Comparison of ENCODE assay signal across 11 cellular contexts in the genomic region with DNA sequence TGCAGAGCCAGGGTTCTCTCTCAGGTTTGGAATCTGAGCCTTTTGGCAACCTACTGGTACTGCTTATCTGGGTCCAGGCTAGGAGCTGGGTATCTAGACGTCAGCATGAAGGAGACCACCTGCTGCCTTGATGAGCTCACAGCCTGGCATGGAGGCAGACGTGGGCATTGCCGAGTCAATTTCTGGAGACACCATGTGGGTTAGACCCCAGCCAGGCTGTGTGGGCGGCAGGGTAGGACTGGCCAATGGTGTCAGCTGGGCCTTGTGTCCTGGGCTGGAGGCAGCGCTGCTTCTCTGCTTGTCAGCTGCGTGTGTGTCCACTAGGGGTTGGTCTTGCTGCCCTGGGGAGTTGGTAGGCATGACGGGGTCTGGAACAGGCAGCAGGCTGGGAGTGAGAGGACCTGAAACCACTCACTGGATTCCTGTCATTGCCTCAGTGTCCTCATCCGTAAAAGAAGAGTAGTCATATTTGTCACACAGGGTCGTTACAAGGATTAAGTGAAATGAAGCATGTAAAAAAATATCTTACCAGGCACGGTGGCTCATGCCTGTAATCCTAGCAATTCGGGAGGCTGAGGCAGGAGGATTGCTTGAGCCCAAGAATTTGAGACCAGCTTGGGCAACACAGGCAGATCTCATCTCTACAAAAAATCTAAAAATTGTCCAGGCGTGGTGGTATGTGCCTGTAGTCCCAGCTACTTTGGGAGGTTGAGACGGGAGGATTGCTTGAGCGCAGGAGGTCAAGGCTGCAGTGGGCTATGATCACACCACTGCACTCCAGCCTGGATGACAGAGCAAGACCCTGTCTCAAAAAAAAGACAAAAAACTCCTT. TPM values are rescaled to one million over a fixed set of nuclear protein-coding genes. Genes with fewer than 3 reads are reported as not detected.
DNase-seq lines count a peak whose midpoint lies in the region; ATAC-seq, FAIRE-seq and TF ChIP-seq lines count a peak whose summit lies in the region.
"Had no signal": no experiment of that assay in that cellular context is flagged by ENCODE, and none has a peak within 500 bp of the region (broad histone marks: within the 10 kb centered on the region; RNA-seq: fewer than 3 reads in every experiment).

No MANE protein-coding gene starts in this region.

- TF ChIP-seq CTCF in PC-3 (conservative IDR thresholded peaks at IDR 0.05; ENCODE audit: low read depth, low read length) (no peak), GM10248 (IDR thresholded peaks at IDR 0.05; ENCODE audit: control extremely low read depth, extremely low read depth, low read depth, missing control alignments) (no peak)

- H4K12ac ChIP-seq in trophoblast cell (ENCODE audit: low read depth, low read length) = no peak overlapping the region

- peak overlapping the region in 6 of 11 experiments; percentile 86 to 95 (median 93); a peak in 9 of 22 replicates for H3K4me2 ChIP-seq in BLaER1 treated with 17β-estradiol and CSF1 and Interleukin-3, amounts not matched to agents 10 nM and 100 nM
- H3K4me2 ChIP-seq in PC-3 (ENCODE audit: low read length) (no peak overlapping the region), trophoblast cell (ENCODE audit: low read length) (no peak overlapping the region)
- H3K4me2 ChIP-seq: KMS-11 had no signal

- H3K79me2 ChIP-seq in PC-3 (ENCODE audit: low read length) (peaks cover 15% of the 10 kb centered on the region; the same call in 1 of the 2 replicates), trophoblast cell (ENCODE audit: control insufficient read depth, insufficient read depth, low read length, poor library complexity) (peaks cover 2% of the 10 kb centered on the region)

- no CpG with 5 or more reads among the region's 14 CpGs for WGBS in trophoblast cell (ENCODE audit: extremely low coverage, insufficient coverage, insufficient read length)

- no peaks in the 10 kb centered on the region for H3K36me3 ChIP-seq in BLaER1 treated with 17β-estradiol and CSF1 and Interleukin-3, amounts not matched to agents 10 nM and 100 nM
- H3K36me3 ChIP-seq in PC-3 (ENCODE audit: low read depth, low read length) = no peaks in the 10 kb centered on the region
- peaks cover 0 to 2% of the 10 kb centered on the region in 2 experiments for H3K36me3 ChIP-seq in trophoblast cell (ENCODE audit: control insufficient read depth in 1 of 2, insufficient read depth in 2 of 2, low read length in 2 of 2)

- CTCF ChIA-PET in PC-3 (lab: Charles Lee) = no interaction called here
- CTCF ChIA-PET in GM10248 (lab: Yijun Ruan, JAX) = interaction anchor here (1.4 to 3.3 kb wide), 2 partner anchors 12 to 156 kb away, joined by 3 to 21 read pairs; no protein-coding TSS in a partner anchor

- no peak for ATAC-seq in PC-3
- ATAC-seq in GM19463 (IDR thresholded peaks at IDR 0.05; ENCODE audit: unreplicated experiment) = no peak

- no peaks in the 10 kb centered on the region for H3K27me3 ChIP-seq in BLaER1 treated with 17β-estradiol and CSF1 and Interleukin-3, amounts not matched to agents 10 nM and 100 nM
- no peaks in the 10 kb centered on the region for H3K27me3 ChIP-seq in PC-3 (ENCODE audit: low read length)
- H3K27me3 ChIP-seq in trophoblast cell (ENCODE audit: insufficient read depth, low read length) = no peaks in the 10 kb centered on the region

- peak overlapping the region; percentile 61 for H2AK5ac ChIP-seq in trophoblast cell (ENCODE audit: low read length)

- H3K4me3 ChIP-seq in BLaER1 treated with 17β-estradiol and CSF1 and Interleukin-3, amounts not matched to agents 10 nM and 100 nM = no peak overlapping the region
- no peak overlapping the region for H3K4me3 ChIP-seq in PC-3 (ENCODE audit: low read length)
- H3K4me3 ChIP-seq in trophoblast cell (ENCODE audit: low read depth, low read length) = no peak overlapping the region

- H3K79me1 ChIP-seq in trophoblast cell (ENCODE audit: low read length) = peaks cover 23% of the 10 kb centered on the region

- H3K4ac ChIP-seq in trophoblast cell (ENCODE audit: low read depth, low read length) = peak overlapping the region; percentile 0

- peaks cover 0 to 17% (median 0%) of the 10 kb centered on the region in 11 experiments; a peak in 4 of 22 replicates for H4K20me1 ChIP-seq in BLaER1 treated with 17β-estradiol and CSF1 and Interleukin-3, amounts not matched to agents 10 nM and 100 nM
- no peaks in the 10 kb centered on the region for H4K20me1 ChIP-seq in PC-3 (ENCODE audit: low read length)

- intact Hi-C loops in PC-3 (cut with micrococcal nuclease) = loop anchor here (5.0 kb wide), 1 partner anchor 59 kb away; no protein-coding TSS in a partner anchor

- DNase-seq in PC-3 (no peak), fibroblast of gingiva (ENCODE audit: low read depth) (peak; percentile 26), trophoblast cell (peak; percentile 79 to 91), NCI-H1417 treated with DMSO at 0.1 percent for 48 hours (lab: John Stamatoyannopoulos, UW) (no peak), H54 (ENCODE audit: insufficient read length, low spot score) (no peak), GM10248 (ENCODE audit: extremely low spot score) (no peak)
- DNase-seq: NCI-H526, nephron progenitor cell had no signal

- H2AFZ ChIP-seq in PC-3 (ENCODE audit: low read length) (no peak overlapping the region), trophoblast cell (ENCODE audit: insufficient read depth, low read length, poor library complexity) (no peak overlapping the region)

- peak overlapping the region; percentile 18 for H2BK5ac ChIP-seq in trophoblast cell (ENCODE audit: low read depth, low read length, poor library complexity)

- 0 out of 22 replicates have a peak overlapping the region, but pooled peaks of 1 of the 11 experiments have one; percentile 23 for H3K9ac ChIP-seq in BLaER1 treated with 17β-estradiol and CSF1 and Interleukin-3, amounts not matched to agents 10 nM and 100 nM
- H3K9ac ChIP-seq in PC-3 (ENCODE audit: low read length) = no peak overlapping the region
- H3K9ac ChIP-seq in trophoblast cell (ENCODE audit: low read length) = no peak overlapping the region
- H3K9ac ChIP-seq: KMS-11 had no signal

- H4K8ac ChIP-seq in trophoblast cell (ENCODE audit: low read depth, low read length) = no peak overlapping the region

- peak overlapping the region; percentile 95 for H2BK12ac ChIP-seq in trophoblast cell (ENCODE audit: low read length)

- H3K23ac ChIP-seq in trophoblast cell (ENCODE audit: low read length) = no peak overlapping the region

- H3K9me3 ChIP-seq in BLaER1 treated with 17β-estradiol and CSF1 and Interleukin-3, amounts not matched to agents 10 nM and 100 nM (replicated peaks in 1 of 11) = no peaks in the 10 kb centered on the region
- no peaks in the 10 kb centered on the region for H3K9me3 ChIP-seq in PC-3 (ENCODE audit: low read length)
- no peaks in the 10 kb centered on the region for H3K9me3 ChIP-seq in trophoblast cell (ENCODE audit: insufficient read depth, low read depth, low read length)

- H3K4me1 ChIP-seq in BLaER1 treated with 17β-estradiol and CSF1 and Interleukin-3, amounts not matched to agents 10 nM and 100 nM = peaks cover 23 to 65% (median 40%) of the 10 kb centered on the region in 10 experiments
- peaks cover 41% of the 10 kb centered on the region for H3K4me1 ChIP-seq in PC-3 (ENCODE audit: insufficient read depth, low read length)
- peaks cover 45 to 46% of the 10 kb centered on the region in 2 experiments for H3K4me1 ChIP-seq in trophoblast cell (ENCODE audit: control insufficient read depth in 1 of 2, insufficient read depth in 2 of 2, low read length in 2 of 2)

- BruUV-seq in PC-3 (replicated peaks; lab: Mats Ljungman, UMichigan) = no TSS peak

- no peak for FAIRE-seq in H54 (lab: Jason Lieb, UNC)

- peak overlapping the region; percentile 80 for H3K14ac ChIP-seq in trophoblast cell (ENCODE audit: low read length)

- H3K27ac ChIP-seq in BLaER1 treated with 17β-estradiol and CSF1 and Interleukin-3, amounts not matched to agents 10 nM and 100 nM = 0 out of 22 replicates have a peak overlapping the region, but pooled peaks of 1 of the 11 experiments have one; percentile 9
- H3K27ac ChIP-seq in PC-3 (ENCODE audit: low read length) = peak overlapping the region; percentile 99; the same call in 1 of the 2 replicates
- H3K27ac ChIP-seq in trophoblast cell (ENCODE audit: low read depth, low read length) = no peak overlapping the region
- H3K27ac ChIP-seq: KMS-11 had no signal

- peak overlapping the region; percentile 62 for H2BK120ac ChIP-seq in trophoblast cell (ENCODE audit: insufficient read depth, low read length, poor library complexity)

- H3K18ac ChIP-seq in trophoblast cell (ENCODE audit: low read length) = peak overlapping the region; percentile 2

- H3F3A ChIP-seq in PC-3 (ENCODE audit: low read length, unreplicated experiment) = no peaks in the 10 kb centered on the region

- H4K91ac ChIP-seq in trophoblast cell (ENCODE audit: low read depth, low read length) = peak overlapping the region; percentile 70

- no peaks in the 10 kb centered on the region for H3K9me2 ChIP-seq in PC-3 (replicated peaks; ENCODE audit: low read length)

- no peak for TF ChIP-seq POLR2A in H54 (IDR thresholded peaks at IDR 0.05; ENCODE audit: low read depth, low read length)

- POLR2A ChIA-PET in PC-3 (lab: Charles Lee; ENCODE audit: unreplicated experiment) (no interaction called here), GM10248 (lab: Yijun Ruan, JAX) (no interaction called here)

RNA-seq across cellular contexts. Expression of a gene that starts 31.7 kb away (rescaled TPM):
- total RNA-seq in PC-3 (2014; rRNA removed) = 1.7 and 1.8 TPM in 2 replicates
- 0.25 and 0.39 TPM in 2 replicates for polyA plus RNA-seq in trophoblast cell (2013)

RNA-seq across cellular contexts. Expression of a gene that starts 42.2 kb away (rescaled TPM):
- total RNA-seq in PC-3 (2014; rRNA removed) = 18.5 and 32.3 TPM in 2 replicates
- polyA plus RNA-seq in trophoblast cell (2013) = 12.9 and 13.5 TPM in 2 replicates

RNA-seq across cellular contexts. Expression of a gene that starts 42.7 kb away (rescaled TPM):
- total RNA-seq in PC-3 (2014; rRNA removed) = 65.5 and 78.2 TPM in 2 replicates
- polyA plus RNA-seq in trophoblast cell (2013) = 91.9 and 93.6 TPM in 2 replicates

RNA-seq across cellular contexts. Expression of a gene that starts 43.3 kb away (rescaled TPM):
- total RNA-seq in PC-3 (2014; rRNA removed) = 0.15 TPM in 1 of 2 replicates, not detected in the other
- polyA plus RNA-seq in trophoblast cell (2013) = 0.01 TPM in 1 of 2 replicates, not detected in the other

RNA-seq across cellular contexts. Expression of a gene that starts 48.6 kb away (rescaled TPM):
- not detected in 2 replicates for total RNA-seq in PC-3 (2014; rRNA removed)
- not detected in 2 replicates for polyA plus RNA-seq in trophoblast cell (2013)

Comparison
In these comparisons a context has a peak if more than half of its experiments do, and no peak if none do; other contexts are left out.
1. H3K4me2 ChIP-seq: peak in BLaER1 treated with 17β-estradiol and CSF1 and Interleukin-3, amounts not matched to agents 10 nM and 100 nM (6 of 11); none in PC-3 (single experiment) and trophoblast cell (single experiment).
2. DNase-seq: peak in fibroblast of gingiva (single experiment) and trophoblast cell (2 of 2); none in PC-3 (single experiment), NCI-H1417 treated with DMSO at 0.1 percent for 48 hours (single experiment), H54 (single experiment) and GM10248 (single experiment).